Comparison of ENCODE assay signal across 8 cellular contexts in the genomic region with DNA sequence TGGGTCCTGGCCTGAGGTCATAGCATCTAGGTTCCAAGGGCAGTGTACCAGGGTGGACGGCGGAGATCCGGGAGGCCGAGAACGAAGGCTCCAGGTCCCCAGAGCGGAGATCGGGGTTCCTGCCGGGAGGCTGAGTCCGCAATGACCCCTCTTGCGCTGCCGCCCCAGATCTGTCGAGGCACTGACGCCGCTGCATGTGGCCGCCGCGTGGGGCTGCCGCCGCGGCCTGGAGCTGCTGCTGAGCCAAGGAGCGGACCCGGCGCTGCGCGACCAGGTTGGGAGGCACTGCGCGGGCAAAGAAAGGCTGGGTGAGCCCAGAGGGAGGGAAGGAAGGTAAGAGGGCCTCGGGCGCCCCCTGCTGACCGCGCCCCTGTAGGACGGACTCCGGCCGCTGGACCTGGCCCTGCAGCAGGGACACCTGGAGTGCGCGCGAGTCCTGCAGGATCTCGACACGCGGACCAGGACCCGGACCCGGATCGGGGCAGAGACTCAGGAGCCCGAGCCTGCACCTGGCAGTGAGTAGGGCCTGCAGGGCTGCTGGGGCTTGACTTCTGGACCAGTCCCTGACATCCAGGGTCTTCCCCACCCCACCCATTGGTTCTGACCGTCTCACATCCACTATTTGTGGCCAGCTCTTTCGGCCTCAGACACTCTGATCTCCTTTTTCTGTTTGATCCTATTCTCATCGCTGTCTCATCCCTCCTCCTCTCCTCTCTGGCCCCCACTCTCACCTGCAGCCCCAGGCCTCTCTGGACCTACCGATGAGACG. TPM values are rescaled to one million over a fixed set of nuclear protein-coding genes. Genes with fewer than 3 reads are reported as not detected.
A peak's percentile ranks its signal among the peaks of the same experiment; 100 is the strongest.
DNase-seq lines count a peak whose midpoint lies in the region; ATAC-seq and TF ChIP-seq lines count a peak whose summit lies in the region.

No MANE protein-coding gene starts in this region.

- no peaks in the 10 kb centered on the region for H3K9me3 Mint-ChIP-seq in neural crest cell
- no peaks in the 10 kb centered on the region for H3K9me3 Mint-ChIP-seq in stimulated activated naive CD8-positive, alpha-beta T cell treated with anti-CD3 and anti-CD28 coated beads, Interleukin-15, amount 100 ng/mL, for 72 hours

- H3K9me3 ChIP-seq in Peyer's patch = no peaks in the 10 kb centered on the region

- TF ChIP-seq RAD21 in Ishikawa (IDR thresholded peaks at IDR 0.05; ENCODE audit: low read depth) = peak; percentile 91

- H3K36me3 Mint-ChIP-seq in neural crest cell (ENCODE audit: low read depth) = no peaks in the 10 kb centered on the region

- H3K27me3 Mint-ChIP-seq in neural crest cell (ENCODE audit: low read depth) = peaks cover 14% of the 10 kb centered on the region
- H3K27me3 Mint-ChIP-seq in stimulated activated naive CD8-positive, alpha-beta T cell treated with anti-CD3 and anti-CD28 coated beads, Interleukin-15, amount 100 ng/mL, for 72 hours = no peaks in the 10 kb centered on the region

- no peak for TF ChIP-seq EP300 in Ishikawa (IDR thresholded peaks at IDR 0.05; ENCODE audit: borderline replicate concordance)

- H3K4me3 ChIP-seq in Peyer's patch = peak overlapping the region; percentile 43 to 56 (median 52)

- H3K36me3 ChIP-seq in Peyer's patch = peaks cover 0 to 15% (median 0%) of the 10 kb centered on the region in 3 donors

- DNase-seq in AML-193 (lab: John Stamatoyannopoulos, UW) = peak; percentile 65 to 69
- peak; percentile 80 for DNase-seq in GM19238 (ENCODE audit: insufficient read length, low spot score)
- DNase-seq in Peyer's patch = peak; percentile 82 to 94 (median 89)
- DNase-seq in activated T-helper 1 cell treated with Interleukin-2 at 50 U/mL for 16 hours (ENCODE audit: low read depth) = peak; percentile 64
- DNase-seq in fibroblast of the conjunctiva (ENCODE audit: low read depth) = peak; percentile 49
- DNase-seq in neural crest cell (ENCODE audit: low read depth, low spot score) = peak; percentile 90
- peak; percentile 82 to 86 for DNase-seq in stimulated activated naive CD8-positive, alpha-beta T cell treated with anti-CD3 and anti-CD28 coated beads, Interleukin-15, amount 100 ng/mL, for 72 hours

- no peak for TF ChIP-seq POLR2A in Peyer's patch (IDR thresholded peaks at IDR 0.05)

- H3K27me3 ChIP-seq in Peyer's patch = peaks cover 0 to 9% of the 10 kb centered on the region in 2 donors

- no peak overlapping the region for H3K27ac Mint-ChIP-seq in neural crest cell (ENCODE audit: unreplicated experiment)
- H3K27ac Mint-ChIP-seq in stimulated activated naive CD8-positive, alpha-beta T cell treated with anti-CD3 and anti-CD28 coated beads, Interleukin-15, amount 100 ng/mL, for 72 hours = peak overlapping the region; percentile 87 to 94

- peak; percentile 94 for ATAC-seq in stimulated activated naive CD8-positive, alpha-beta T cell treated with anti-CD3 and anti-CD28 coated beads, Interleukin-15, amount 100 ng/mL, for 72 hours

- H3K4me1 Mint-ChIP-seq in neural crest cell = peaks cover 6% of the 10 kb centered on the region
- H3K4me1 Mint-ChIP-seq in stimulated activated naive CD8-positive, alpha-beta T cell treated with anti-CD3 and anti-CD28 coated beads, Interleukin-15, amount 100 ng/mL, for 72 hours = peaks cover 27% of the 10 kb centered on the region

- H3K4me3 Mint-ChIP-seq in neural crest cell = peak overlapping the region; percentile 59
- peak overlapping the region; percentile 90 to 96 for H3K4me3 Mint-ChIP-seq in stimulated activated naive CD8-positive, alpha-beta T cell treated with anti-CD3 and anti-CD28 coated beads, Interleukin-15, amount 100 ng/mL, for 72 hours

- peaks cover 7 to 19% (median 13%) of the 10 kb centered on the region in 4 donors for H3K4me1 ChIP-seq in Peyer's patch

- peak; percentile 89 to 97 (median 96) for TF ChIP-seq CTCF in Peyer's patch (IDR thresholded peaks at IDR 0.05)
- TF ChIP-seq CTCF in neural crest cell (conservative IDR thresholded peaks at IDR 0.05) = peak; percentile 94

- peak overlapping the region in 1 of 4 donors; percentile 47 for H3K27ac ChIP-seq in Peyer's patch

TF ChIP-seq in Ishikawa, 13 proteins besides CTCF, POLR2A, EP300 and RAD21:
- TF ChIP-seq, protein P1, sequence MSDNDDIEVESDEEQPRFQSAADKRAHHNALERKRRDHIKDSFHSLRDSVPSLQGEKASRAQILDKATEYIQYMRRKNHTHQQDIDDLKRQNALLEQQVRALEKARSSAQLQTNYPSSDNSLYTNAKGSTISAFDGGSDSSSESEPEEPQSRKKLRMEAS (IDR thresholded peaks at IDR 0.05) = peak; percentile 98
- TF ChIP-seq, protein P2, sequence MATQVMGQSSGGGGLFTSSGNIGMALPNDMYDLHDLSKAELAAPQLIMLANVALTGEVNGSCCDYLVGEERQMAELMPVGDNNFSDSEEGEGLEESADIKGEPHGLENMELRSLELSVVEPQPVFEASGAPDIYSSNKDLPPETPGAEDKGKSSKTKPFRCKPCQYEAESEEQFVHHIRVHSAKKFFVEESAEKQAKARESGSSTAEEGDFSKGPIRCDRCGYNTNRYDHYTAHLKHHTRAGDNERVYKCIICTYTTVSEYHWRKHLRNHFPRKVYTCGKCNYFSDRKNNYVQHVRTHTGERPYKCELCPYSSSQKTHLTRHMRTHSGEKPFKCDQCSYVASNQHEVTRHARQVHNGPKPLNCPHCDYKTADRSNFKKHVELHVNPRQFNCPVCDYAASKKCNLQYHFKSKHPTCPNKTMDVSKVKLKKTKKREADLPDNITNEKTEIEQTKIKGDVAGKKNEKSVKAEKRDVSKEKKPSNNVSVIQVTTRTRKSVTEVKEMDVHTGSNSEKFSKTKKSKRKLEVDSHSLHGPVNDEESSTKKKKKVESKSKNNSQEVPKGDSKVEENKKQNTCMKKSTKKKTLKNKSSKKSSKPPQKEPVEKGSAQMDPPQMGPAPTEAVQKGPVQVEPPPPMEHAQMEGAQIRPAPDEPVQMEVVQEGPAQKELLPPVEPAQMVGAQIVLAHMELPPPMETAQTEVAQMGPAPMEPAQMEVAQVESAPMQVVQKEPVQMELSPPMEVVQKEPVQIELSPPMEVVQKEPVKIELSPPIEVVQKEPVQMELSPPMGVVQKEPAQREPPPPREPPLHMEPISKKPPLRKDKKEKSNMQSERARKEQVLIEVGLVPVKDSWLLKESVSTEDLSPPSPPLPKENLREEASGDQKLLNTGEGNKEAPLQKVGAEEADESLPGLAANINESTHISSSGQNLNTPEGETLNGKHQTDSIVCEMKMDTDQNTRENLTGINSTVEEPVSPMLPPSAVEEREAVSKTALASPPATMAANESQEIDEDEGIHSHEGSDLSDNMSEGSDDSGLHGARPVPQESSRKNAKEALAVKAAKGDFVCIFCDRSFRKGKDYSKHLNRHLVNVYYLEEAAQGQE (IDR thresholded peaks at IDR 0.05; ENCODE audit: low read depth) = no peak
- TF ChIP-seq FOXM1 (IDR thresholded peaks at IDR 0.05; ENCODE audit: borderline replicate concordance, low read depth) = no peak
- TF ChIP-seq ZBTB7A (IDR thresholded peaks at IDR 0.05; ENCODE audit: low read depth) = no peak
- TF ChIP-seq, protein P3, sequence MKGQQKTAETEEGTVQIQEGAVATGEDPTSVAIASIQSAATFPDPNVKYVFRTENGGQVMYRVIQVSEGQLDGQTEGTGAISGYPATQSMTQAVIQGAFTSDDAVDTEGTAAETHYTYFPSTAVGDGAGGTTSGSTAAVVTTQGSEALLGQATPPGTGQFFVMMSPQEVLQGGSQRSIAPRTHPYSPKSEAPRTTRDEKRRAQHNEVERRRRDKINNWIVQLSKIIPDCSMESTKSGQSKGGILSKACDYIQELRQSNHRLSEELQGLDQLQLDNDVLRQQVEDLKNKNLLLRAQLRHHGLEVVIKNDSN (IDR thresholded peaks at IDR 0.05) = peak; percentile 33; the same call in 1 of the 2 replicates
- peak; percentile 47; the same call in 1 of the 2 replicates for TF ChIP-seq TCF12 (IDR thresholded peaks at IDR 0.05; ENCODE audit: low read depth)
- no peak for TF ChIP-seq CREB1 (IDR thresholded peaks at IDR 0.05; ENCODE audit: low read depth)
- TF ChIP-seq YY1 (IDR thresholded peaks at IDR 0.05; ENCODE audit: low read depth) = no peak

RNA-seq across cellular contexts. Expression of a gene that starts 1.0 kb away (rescaled TPM):
- total RNA-seq in Peyer's patch (1 to 10 TPM in 1 of 4 donors, under 1 TPM in 2, not detected in 1; 0.18 to 1.3 (median 0.95) TPM), neural crest cell (4.5 and 4.9 TPM in 2 replicates)

RNA-seq across cellular contexts. Expression of a gene that starts 15.4 kb away (rescaled TPM):
- 100 to 1,000 TPM in 1 of 4 donors, 10 to 100 TPM in 3; 51.8 to 174 (median 59.2) TPM for total RNA-seq in Peyer's patch
- 79.1 and 89.3 TPM in 2 replicates for total RNA-seq in neural crest cell

RNA-seq across cellular contexts. Expression of a gene that starts 18.1 kb away (rescaled TPM):
- total RNA-seq in Peyer's patch (10 to 100 TPM in 1 of 4 donors, 1 to 10 TPM in 3; 1.6 to 11.6 (median 2.5) TPM), neural crest cell (0.23 and 0.57 TPM in 2 replicates)

RNA-seq across cellular contexts. Expression of a gene that starts 20.6 kb away (rescaled TPM):
- 10 to 100 TPM in 1 of 4 donors, 1 to 10 TPM in 3; 2.1 to 14.1 (median 5.6) TPM for total RNA-seq in Peyer's patch
- 8.1 and 8.5 TPM in 2 replicates for total RNA-seq in neural crest cell

RNA-seq across cellular contexts. Expression of a gene that starts 23.0 kb away (rescaled TPM):
- total RNA-seq in Peyer's patch (100 to 1,000 TPM in 3 of 4 donors, 10 to 100 TPM in 1; 76.7 to 202 (median 196) TPM), neural crest cell (73.4 and 74.2 TPM in 2 replicates)
